In the genomic region with DNA sequence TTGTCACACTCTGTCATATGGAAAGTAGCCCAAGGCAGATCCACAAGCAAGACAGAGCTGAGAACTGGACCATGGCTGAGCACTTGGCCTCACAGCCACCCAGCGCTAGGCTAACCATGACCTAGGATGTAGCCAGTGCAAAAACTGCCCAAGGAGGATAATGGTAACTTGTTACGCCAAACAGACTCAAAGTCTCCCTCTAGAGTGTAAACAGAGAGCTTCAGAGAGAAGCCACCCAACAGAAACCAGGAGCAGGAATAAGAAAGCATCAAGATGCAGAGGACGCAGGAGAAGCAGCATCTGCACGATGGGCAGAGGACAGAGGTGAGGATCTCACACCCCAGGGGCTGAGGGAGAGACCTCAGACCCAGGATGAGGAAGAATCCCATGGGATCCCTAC, we compare ENCODE assay signal across 18 cellular contexts.
A peak's percentile ranks its signal among the peaks of the same experiment; 100 is the strongest.
DNase-seq lines count a peak whose midpoint lies in the region; ATAC-seq and TF ChIP-seq lines count a peak whose summit lies in the region.
"Had no signal": no experiment of that assay in that cellular context is flagged by ENCODE, and none has a peak within 500 bp of the region (broad histone marks: within the 10 kb centered on the region; RNA-seq: fewer than 3 reads in every experiment).

No MANE protein-coding gene starts in this region.

- TF ChIP-seq CTCF in A673 (conservative IDR thresholded peaks at IDR 0.05; ENCODE audit: low read depth, low read length) (peak; percentile 69), GM12864 (IDR thresholded peaks at IDR 0.05; ENCODE audit: low read depth, low read length, missing control alignments) (peak; percentile 23), NB4 (IDR thresholded peaks at IDR 0.05; ENCODE audit: low read depth, low read length) (no peak), endodermal cell (conservative IDR thresholded peaks at IDR 0.05) (peak; percentile 36), nephron progenitor cell (IDR thresholded peaks at IDR 0.05) (no peak), left lung (IDR thresholded peaks at IDR 0.05) (no peak), foreskin fibroblast (IDR thresholded peaks at IDR 0.05; ENCODE audit: low read depth, low read length) (no peak)

- TF ChIP-seq POLR2A in NB4 (IDR thresholded peaks at IDR 0.05; ENCODE audit: extremely low read depth, insufficient read length), result no peak

- peak; percentile 48 for DNase-seq in A673 (ENCODE audit: low spot score)
- no peak for DNase-seq in GM12864 (ENCODE audit: low read depth)
- peak; percentile 6 for DNase-seq in NB4 (ENCODE audit: low read depth)
- no peak for DNase-seq in endodermal cell
- no peak for DNase-seq in nephron progenitor cell
- DNase-seq in left lung, result no peak
- no peak for DNase-seq in foreskin fibroblast
- DNase-seq: activated CD4-positive, alpha-beta T cell treated with anti-CD3 and anti-CD28 coated beads, Interleukin-2, amount 10 ng/mL, durations not matched to agents 7 days and 5 days; activated CD8-positive, alpha-beta memory T cell treated with anti-CD3 and anti-CD28 coated beads, Interleukin-2, amount 50 U/mL, for 4 hours; amygdala; Calu3; effector memory CD4-positive, alpha-beta T cell; NCI-H1436; NK-92 treated with Interleukin-12 subunit alpha and Interleukin-12 subunit beta, amount 100 ng/mL, for 24 hours had no signal

- H3K27ac Mint-ChIP-seq in endodermal cell (no peak overlapping the region), nephron progenitor cell (no peak overlapping the region)
- H3K27ac Mint-ChIP-seq: activated CD4-positive, alpha-beta T cell treated with anti-CD3 and anti-CD28 coated beads, Interleukin-2, amount 10 ng/mL, durations not matched to agents 7 days and 5 days had no signal

- H3K36me3 ChIP-seq in A673 (ENCODE audit: insufficient read depth, low read length, poor library complexity, severe bottlenecking) (no peaks in the 10 kb centered on the region), endodermal cell (ENCODE audit: control insufficient read depth, insufficient read depth, low read length) (no peaks in the 10 kb centered on the region), left lung (no peaks in the 10 kb centered on the region)
- H3K36me3 ChIP-seq: HAP-1 had no signal

- no peak overlapping the region for H3K9ac ChIP-seq in endodermal cell (ENCODE audit: extremely low read depth, low read length, poor library complexity, severe bottlenecking)
- H3K9ac ChIP-seq: parathyroid adenoma had no signal

- 85 to 87% methylated on average over 3 to 4 of the region's 4 CpGs for WGBS in endodermal cell (ENCODE audit: insufficient coverage in 1 of 2, insufficient read length in 1 of 2), 2 experiments

- no TSS peak for BruUV-seq in A673 (replicated peaks; lab: Mats Ljungman, UMichigan)

- H3K4me3 ChIP-seq in A673 (ENCODE audit: low read depth, low read length, poor library complexity, severe bottlenecking) (no peak overlapping the region), GM12864 (ENCODE audit: low read depth, low read length) (no peak overlapping the region), NB4 (ENCODE audit: low read depth, low read length) (no peak overlapping the region), endodermal cell (ENCODE audit: low read length) (no peak overlapping the region), left lung (no peak overlapping the region), foreskin fibroblast (ENCODE audit: low read depth in 1 of 2, low read length in 2 of 2) (no peak overlapping the region)
- H3K4me3 ChIP-seq: HAP-1 had no signal

- H3K9me3 Mint-ChIP-seq in endodermal cell (no peaks in the 10 kb centered on the region), nephron progenitor cell (no peaks in the 10 kb centered on the region)
- H3K9me3 Mint-ChIP-seq: activated CD4-positive, alpha-beta T cell treated with anti-CD3 and anti-CD28 coated beads, Interleukin-2, amount 10 ng/mL, durations not matched to agents 7 days and 5 days; central memory CD8-positive, alpha-beta T cell had no signal

- peaks cover 67% of the 10 kb centered on the region for H3K27me3 ChIP-seq in A673 (replicated peaks; ENCODE audit: insufficient read depth, low read depth, low read length, poor library complexity)
- no peaks in the 10 kb centered on the region for H3K27me3 ChIP-seq in endodermal cell (ENCODE audit: control insufficient read depth, insufficient read depth, low read length, poor library complexity, severe bottlenecking)
- H3K27me3 ChIP-seq in left lung, result no peaks in the 10 kb centered on the region

- POLR2A ChIA-PET in A673 (lab: Charles Lee; ENCODE audit: low non-redundant PET), result interaction anchor here (0.6 kb wide), 1 partner anchor 14 kb away, joined by 3 read pairs; no protein-coding TSS in a partner anchor

- H3K4me3 Mint-ChIP-seq in endodermal cell, result no peak overlapping the region
- H3K4me3 Mint-ChIP-seq in nephron progenitor cell, result no peak overlapping the region
- H3K4me3 Mint-ChIP-seq: activated CD4-positive, alpha-beta T cell treated with anti-CD3 and anti-CD28 coated beads, Interleukin-2, amount 10 ng/mL, durations not matched to agents 7 days and 5 days; central memory CD8-positive, alpha-beta T cell had no signal

- H3K4me1 ChIP-seq in A673 (ENCODE audit: insufficient read depth, low read length, poor library complexity, severe bottlenecking) (no peaks in the 10 kb centered on the region), endodermal cell (ENCODE audit: control insufficient read depth, insufficient read depth, low read length) (no peaks in the 10 kb centered on the region), left lung (no peaks in the 10 kb centered on the region)
- H3K4me1 ChIP-seq: HAP-1, parathyroid adenoma had no signal

- H3K36me3 Mint-ChIP-seq in endodermal cell (ENCODE audit: low read depth) (no peaks in the 10 kb centered on the region), nephron progenitor cell (ENCODE audit: low read depth) (no peaks in the 10 kb centered on the region)

- CTCF ChIA-PET in A673 (lab: Charles Lee), result interaction anchor here (0.6 to 0.7 kb wide), 2 partner anchors 128 to 212 kb away, joined by 3 read pairs; no protein-coding TSS in a partner anchor

- intact Hi-C loops in A673 (cut with micrococcal nuclease; ENCODE audit: unreplicated experiment), result no loop called here
- intact Hi-C loops in left lung (cut with DNase I), result no loop called here

- H3K27me3 Mint-ChIP-seq in endodermal cell (ENCODE audit: insufficient read depth) (peaks cover 3% of the 10 kb centered on the region), nephron progenitor cell (ENCODE audit: low read depth, poor library complexity) (peaks cover 6% of the 10 kb centered on the region)

- H3K4me1 Mint-ChIP-seq in endodermal cell (no peaks in the 10 kb centered on the region), nephron progenitor cell (no peaks in the 10 kb centered on the region)
- H3K4me1 Mint-ChIP-seq: activated CD4-positive, alpha-beta T cell treated with anti-CD3 and anti-CD28 coated beads, Interleukin-2, amount 10 ng/mL, durations not matched to agents 7 days and 5 days; central memory CD8-positive, alpha-beta T cell had no signal

- H3K27ac ChIP-seq in A673 (ENCODE audit: low read depth, low read length, poor library complexity, severe bottlenecking) (no peak overlapping the region), endodermal cell (ENCODE audit: low read depth, low read length) (no peak overlapping the region), left lung (no peak overlapping the region)
- H3K27ac ChIP-seq: parathyroid adenoma had no signal

- H3K9me3 ChIP-seq in A673 (ENCODE audit: low read depth, low read length, poor library complexity, severe bottlenecking) (no peaks in the 10 kb centered on the region), endodermal cell (ENCODE audit: control insufficient read depth, low read length) (no peaks in the 10 kb centered on the region), left lung (no peaks in the 10 kb centered on the region)
- H3K9me3 ChIP-seq: HAP-1 had no signal

- ATAC-seq in GM21717 (IDR thresholded peaks at IDR 0.05; ENCODE audit: unreplicated experiment) (no peak), left lung (no peak)

Comparison
In these comparisons a context has a peak if more than half of its experiments do, and no peak if none do; other contexts are left out.
1. DNase-seq: peak in A673 (single experiment) and NB4 (single experiment); none in GM12864 (single experiment), endodermal cell (single experiment), nephron progenitor cell (single experiment), left lung (0 of 2) and foreskin fibroblast (0 of 2).
2. CTCF ChIP-seq: peak in A673 (single experiment), GM12864 (single experiment) and endodermal cell (single experiment); none in NB4 (single experiment), nephron progenitor cell (single experiment), left lung (0 of 2) and foreskin fibroblast (single experiment).